Comparison of ENCODE assay signal across 9 cellular contexts in genomic region chr20:32474717-32474966, GRCh38.
DNase-seq lines count a peak whose midpoint lies in the region; ATAC-seq and TF ChIP-seq lines count a peak whose summit lies in the region.
"Had no signal": no experiment of that assay in that cellular context is flagged by ENCODE, and none has a peak within 500 bp of the region (broad histone marks: within the 10 kb centered on the region; RNA-seq: fewer than 3 reads in every experiment).

No MANE protein-coding gene starts in this region.

- DNase-seq in CD8-positive, alpha-beta memory T cell = no peak
- DNase-seq in hepatocyte (ENCODE audit: low spot score) = no peak
- no peak for DNase-seq in retinal pigment epithelial cell (ENCODE audit: low read depth)
- DNase-seq in NCI-H1092 treated with DMSO at 0.1 percent for 48 hours (lab: John Stamatoyannopoulos, UW) = no peak
- no peak for DNase-seq in stimulated activated CD4-positive, alpha-beta T cell treated with anti-CD3 and anti-CD28 coated beads, Interleukin-4, amount 100 ng/mL, for 4 hours

- peaks cover 82% of the 10 kb centered on the region for H4K20me1 ChIP-seq in hepatocyte (ENCODE audit: insufficient read depth, poor library complexity, severe bottlenecking)

- H3K4me2 ChIP-seq in hepatocyte = peak overlapping the region; percentile 77

- no peak overlapping the region for H3K4me3 Mint-ChIP-seq in CD8-positive, alpha-beta memory T cell

- peak overlapping the region; percentile 70 for H3K27ac ChIP-seq in CD8-positive, alpha-beta memory T cell (ENCODE audit: low read depth, low read length)
- H3K27ac ChIP-seq in angular gyrus (ENCODE audit: low read depth, low read length) (peak overlapping the region; percentile 83), hepatocyte (peak overlapping the region; percentile 96)

- TF ChIP-seq CTCF in hepatocyte (IDR thresholded peaks at IDR 0.05; ENCODE audit: poor library complexity) (no peak), retinal pigment epithelial cell (conservative IDR thresholded peaks at IDR 0.05; ENCODE audit: low read depth, low read length) (no peak)

- H3K9me2 ChIP-seq in hepatocyte (replicated peaks; ENCODE audit: insufficient read depth) = no peaks in the 10 kb centered on the region

- H3K27me3 ChIP-seq in CD8-positive, alpha-beta memory T cell (ENCODE audit: insufficient read depth, low read length, poor library complexity, severe bottlenecking) = no peaks in the 10 kb centered on the region
- H3K27me3 ChIP-seq in hepatocyte = no peaks in the 10 kb centered on the region
- H3K27me3 ChIP-seq: foreskin keratinocyte had no signal

- no peaks in the 10 kb centered on the region for H3K9me3 Mint-ChIP-seq in CD8-positive, alpha-beta memory T cell

- POLR2A ChIA-PET in CD8-positive, alpha-beta memory T cell (lab: Charles Lee) = no interaction called here

- peaks cover 0 to 31% (median 0%) of the 10 kb centered on the region in 3 donors for H3K36me3 Mint-ChIP-seq in CD8-positive, alpha-beta memory T cell

- H3K79me2 ChIP-seq in hepatocyte = peaks cover 90% of the 10 kb centered on the region

- H3K4me3 ChIP-seq in CD8-positive, alpha-beta memory T cell (ENCODE audit: low read length) = no peak overlapping the region
- H3K4me3 ChIP-seq in hepatocyte = peak overlapping the region; percentile 8
- peak overlapping the region; percentile 46 for H3K4me3 ChIP-seq in retinal pigment epithelial cell (ENCODE audit: low read length)

- 25% methylated on average over 8 of the region's 8 CpGs for WGBS in hepatocyte (ENCODE audit: low lambda C conversion rate, missing lambda C conversion rate)

- H3K4me1 ChIP-seq in CD8-positive, alpha-beta memory T cell (ENCODE audit: insufficient read depth, low read length) = peaks cover 26% of the 10 kb centered on the region
- peaks cover 92% of the 10 kb centered on the region for H3K4me1 ChIP-seq in hepatocyte (ENCODE audit: insufficient read depth)

- peaks cover 33 to 54% (median 35%) of the 10 kb centered on the region in 3 donors for H3K4me1 Mint-ChIP-seq in CD8-positive, alpha-beta memory T cell

- no peak overlapping the region for H3K27ac Mint-ChIP-seq in CD8-positive, alpha-beta memory T cell

- ATAC-seq in GM19328 (IDR thresholded peaks at IDR 0.05; ENCODE audit: unreplicated experiment) (no peak), GM18867 (IDR thresholded peaks at IDR 0.05; ENCODE audit: unreplicated experiment) (no peak)

- no peaks in the 10 kb centered on the region for H3K9me3 ChIP-seq in CD8-positive, alpha-beta memory T cell (ENCODE audit: low read length)
- no peaks in the 10 kb centered on the region for H3K9me3 ChIP-seq in hepatocyte (ENCODE audit: low read depth)

- no peak overlapping the region for H2AFZ ChIP-seq in hepatocyte

- H3K36me3 ChIP-seq in CD8-positive, alpha-beta memory T cell (ENCODE audit: insufficient read depth, low read length) = peaks cover 9% of the 10 kb centered on the region
- no peaks in the 10 kb centered on the region for H3K36me3 ChIP-seq in hepatocyte (replicated peaks; ENCODE audit: insufficient read depth, low read depth)

- H3K27me3 Mint-ChIP-seq in CD8-positive, alpha-beta memory T cell = no peaks in the 10 kb centered on the region

- CTCF ChIA-PET in CD8-positive, alpha-beta memory T cell (lab: Charles Lee) = no interaction called here
